ENCODE assay signal across 19 cellular contexts in genomic region chr5:1519631-1520141, GRCh38. TPM values are rescaled to one million over a fixed set of nuclear protein-coding genes. Genes with fewer than 3 reads are reported as not detected.
DNase-seq lines count a peak whose midpoint lies in the region; ATAC-seq, FAIRE-seq and TF ChIP-seq lines count a peak whose summit lies in the region.
"Had no signal": no experiment of that assay in that cellular context is flagged by ENCODE, and none has a peak within 500 bp of the region (broad histone marks: within the 10 kb centered on the region; RNA-seq: fewer than 3 reads in every experiment).

No MANE protein-coding gene starts in this region.

- intact Hi-C loops in kidney (cut with DNase I): no loop called here

- no peak for ATAC-seq in activated CD8-positive, alpha-beta memory T cell treated with anti-CD3 and anti-CD28 coated beads, Interleukin-2, amount 10 ng/mL, durations not matched to agents 7 days and 5 days
- no peak for ATAC-seq in GM21423 (IDR thresholded peaks at IDR 0.05; ENCODE audit: unreplicated experiment)

- no peak overlapping the region for H3K27ac ChIP-seq in kidney (ENCODE audit: low read depth in 2 of 2, low read length in 2 of 2)
- H3K27ac ChIP-seq: cardiac muscle cell, esophagus muscularis mucosa, HL-60 had no signal

- H3K27ac Mint-ChIP-seq in activated CD8-positive, alpha-beta memory T cell treated with anti-CD3 and anti-CD28 coated beads, Interleukin-2, amount 10 ng/mL, durations not matched to agents 7 days and 5 days: peak overlapping the region; percentile 77

- H3K36me3 Mint-ChIP-seq in activated CD8-positive, alpha-beta memory T cell treated with anti-CD3 and anti-CD28 coated beads, Interleukin-2, amount 10 ng/mL, durations not matched to agents 7 days and 5 days: peaks cover 23% of the 10 kb centered on the region

- no peak overlapping the region for H3K4me3 ChIP-seq in kidney (ENCODE audit: low read length in 2 of 2)
- H3K4me3 ChIP-seq: cardiac muscle cell, esophagus muscularis mucosa had no signal

- DNase-seq in ELF-1 (ENCODE audit: low read depth, low spot score): peak; percentile 0
- peak; percentile 33 for DNase-seq in activated CD8-positive, alpha-beta memory T cell treated with anti-CD3 and anti-CD28 coated beads, Interleukin-2, amount 10 ng/mL, durations not matched to agents 7 days and 5 days
- DNase-seq in kidney: peak; percentile 60
- DNase-seq in stimulated activated CD8-positive, alpha-beta memory T cell treated with anti-CD3 and anti-CD28 coated beads, Interleukin-4, amount 100 ng/mL, for 48 hours: peak; percentile 18
- DNase-seq in dedifferentiated amniotic fluid mesenchymal stem cell (ENCODE audit: extremely low spot score): no peak
- no peak for DNase-seq in AML-193 (lab: John Stamatoyannopoulos, UW)
- no peak for DNase-seq in NK-92 (lab: John Stamatoyannopoulos, UW; ENCODE audit: unreplicated experiment)
- DNase-seq: activated CD4-positive, alpha-beta T cell treated with anti-CD3 and anti-CD28 coated beads for 4 hours; activated effector memory CD4-positive, alpha-beta T cell treated with Interleukin-2 at 50 U/mL for 16 hours; mesendoderm; NCI-H2029 treated with DMSO at 0.1 percent for 48 hours; NK-92 treated with Interleukin-12 subunit alpha and Interleukin-12 subunit beta, amount 100 ng/mL, for 24 hours; occipital lobe had no signal

- H3K36me3 ChIP-seq in kidney (ENCODE audit: control insufficient read depth in 1 of 2, insufficient read depth in 2 of 2, low read length in 2 of 2): peaks cover 4% of the 10 kb centered on the region in 2 donors
- H3K36me3 ChIP-seq: cardiac muscle cell had no signal

- H3K4me1 Mint-ChIP-seq in activated CD8-positive, alpha-beta memory T cell treated with anti-CD3 and anti-CD28 coated beads, Interleukin-2, amount 10 ng/mL, durations not matched to agents 7 days and 5 days: peaks cover 60% of the 10 kb centered on the region

- H3K27me3 Mint-ChIP-seq in activated CD8-positive, alpha-beta memory T cell treated with anti-CD3 and anti-CD28 coated beads, Interleukin-2, amount 10 ng/mL, durations not matched to agents 7 days and 5 days: no peaks in the 10 kb centered on the region

- TF ChIP-seq CTCF in kidney (IDR thresholded peaks at IDR 0.05; ENCODE audit: borderline replicate concordance, extremely low read depth, insufficient read depth): no peak

- H3K4me3 Mint-ChIP-seq in activated CD8-positive, alpha-beta memory T cell treated with anti-CD3 and anti-CD28 coated beads, Interleukin-2, amount 10 ng/mL, durations not matched to agents 7 days and 5 days: no peak overlapping the region

- H3K9ac ChIP-seq in kidney (ENCODE audit: low read length in 2 of 2): no peak overlapping the region

- no peak for FAIRE-seq in kidney (lab: Jason Lieb, UNC)
- FAIRE-seq: GM12892, GM19239 had no signal

- no peaks in the 10 kb centered on the region for H3K9me3 Mint-ChIP-seq in activated CD8-positive, alpha-beta memory T cell treated with anti-CD3 and anti-CD28 coated beads, Interleukin-2, amount 10 ng/mL, durations not matched to agents 7 days and 5 days (ENCODE audit: low read depth)

- H3K9me3 ChIP-seq in kidney (ENCODE audit: control insufficient read depth in 1 of 2, low read length in 2 of 2): no peaks in the 10 kb centered on the region
- H3K9me3 ChIP-seq: esophagus muscularis mucosa had no signal

- H3K4me1 ChIP-seq in kidney (ENCODE audit: control insufficient read depth in 1 of 2, insufficient read depth in 1 of 2, low read depth in 1 of 2, low read length in 2 of 2): peaks cover 0 to 7% of the 10 kb centered on the region in 2 donors

- CTCF ChIA-PET in activated CD8-positive, alpha-beta memory T cell treated with anti-CD3 and anti-CD28 coated beads, Interleukin-2, amount 10 ng/mL, durations not matched to agents 7 days and 5 days (lab: Charles Lee): interaction anchor here (0.8 to 1.2 kb wide), 3 partner anchors 24 to 114 kb away, joined by 3 read pairs; no protein-coding TSS in a partner anchor

RNA-seq across cellular contexts. Expression of gene LPCAT1, which starts 4.1 kb away (rescaled TPM):
- 10 to 100 TPM; 83.8 to 85.3 TPM for total RNA-seq in activated CD8-positive, alpha-beta memory T cell treated with anti-CD3 and anti-CD28 coated beads, Interleukin-2, amount 10 ng/mL, durations not matched to agents 7 days and 5 days
- 46.5 TPM for total RNA-seq in kidney
- polyA plus RNA-seq in kidney (ENCODE audit: insufficient read depth, low read depth, low replicate concordance): 22.2 TPM

Comparison
In these comparisons a context has a peak if more than half of its experiments do, and no peak if none do; other contexts are left out.
1. DNase-seq: peak in ELF-1 (single experiment), activated CD8-positive, alpha-beta memory T cell treated with anti-CD3 and anti-CD28 coated beads, Interleukin-2, amount 10 ng/mL, durations not matched to agents 7 days and 5 days (single experiment), kidney (single experiment) and stimulated activated CD8-positive, alpha-beta memory T cell treated with anti-CD3 and anti-CD28 coated beads, Interleukin-4, amount 100 ng/mL, for 48 hours (single experiment); none in dedifferentiated amniotic fluid mesenchymal stem cell (single experiment), AML-193 (0 of 2) and NK-92 (single experiment).